In genomic region chr2:167675906-167676305, GRCh38 we compare ENCODE assay signal across 25 cellular contexts.
"Had no signal": no experiment of that assay in that cellular context is flagged by ENCODE, and none has a peak within 500 bp of the region (broad histone marks: within the 10 kb centered on the region; RNA-seq: fewer than 3 reads in every experiment).

No MANE protein-coding gene starts in this region.

- H3K27me3 Mint-ChIP-seq: naive B cell had no signal

- H3K27me3 ChIP-seq: dorsolateral prefrontal cortex, esophagus squamous epithelium, gastrocnemius medialis, heart right ventricle, left lung had no signal

- H3K36me3 ChIP-seq: esophagus squamous epithelium, gastrocnemius medialis, heart right ventricle, left lung, lower lobe of right lung had no signal

- H3K4me1 Mint-ChIP-seq: mesothelial cell of epicardium, naive B cell had no signal

- H3K9me3 ChIP-seq: gastrocnemius medialis, lower lobe of right lung had no signal

- H3K9me3 Mint-ChIP-seq: endodermal cell had no signal

- ATAC-seq: esophagus mucosa, gastrocnemius medialis, heart right ventricle, left cardiac atrium, left lung, left ventricle myocardium superior, lower lobe of right lung, mucosa of descending colon had no signal

- H3K36me3 Mint-ChIP-seq: mesothelial cell of epicardium had no signal

- H3K27ac ChIP-seq: coronary artery, dorsolateral prefrontal cortex, epithelial cell of prostate, esophagus squamous epithelium, gastrocnemius medialis, heart right ventricle, left lung, lower lobe of right lung had no signal

- H3K27ac Mint-ChIP-seq: endodermal cell, mesothelial cell of epicardium, naive B cell had no signal

- H3K4me3 ChIP-seq: coronary artery, dorsolateral prefrontal cortex, esophagus squamous epithelium, gastrocnemius medialis, heart right ventricle, left lung, lower lobe of right lung, mucosa of descending colon had no signal

- H3K4me1 ChIP-seq: esophagus squamous epithelium, gastrocnemius medialis, heart right ventricle, left lung, lower lobe of right lung had no signal

- H3K4me3 Mint-ChIP-seq: endodermal cell, mesothelial cell of epicardium, naive B cell had no signal

- DNase-seq: dermis blood vessel endothelial cell; dorsolateral prefrontal cortex; effector CD4-positive, alpha-beta T cell; effector memory CD4-positive, alpha-beta T cell; endodermal cell; erythroblast; esophagus squamous epithelium; foreskin fibroblast; foreskin melanocyte; gastrocnemius medialis; glutamatergic neuron; head of caudate nucleus; heart right ventricle; hippocampal formation; left cardiac atrium; left lung; left ventricle myocardium superior; lower lobe of right lung; mesenchymal stem cell; mucosa of descending colon; naive B cell had no signal
